22 cellular contexts compared by ENCODE assay signal in the genomic region with DNA sequence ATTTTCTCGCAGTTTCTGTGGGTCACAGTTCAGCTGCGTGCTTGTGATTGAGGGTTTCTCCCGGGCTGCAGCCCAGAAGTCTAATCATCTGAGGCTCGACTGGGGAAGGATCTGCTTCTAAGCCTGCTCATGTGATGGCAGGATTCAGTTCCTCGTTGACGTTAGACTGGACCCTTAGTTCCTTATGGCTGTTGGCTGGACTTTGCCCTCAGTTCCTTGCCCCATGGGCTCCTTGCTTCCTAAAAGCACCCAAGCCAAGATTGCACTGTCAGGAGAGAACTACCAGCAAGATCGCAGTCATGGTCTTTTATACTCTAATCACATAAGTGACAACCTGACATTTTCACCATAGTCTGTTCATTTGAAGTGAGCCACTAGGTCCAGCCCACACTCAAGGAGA.
"Had no signal": no experiment of that assay in that cellular context is flagged by ENCODE, and none has a peak within 500 bp of the region (broad histone marks: within the 10 kb centered on the region; RNA-seq: fewer than 3 reads in every experiment).

No MANE protein-coding gene starts in this region.

- H3K9me3 ChIP-seq: adrenal gland, suprapubic skin had no signal

- H3K79me2 ChIP-seq: hepatocyte had no signal

- H3K36me3 Mint-ChIP-seq: memory B cell, natural killer cell had no signal

- H3K27ac Mint-ChIP-seq: activated CD4-positive, alpha-beta memory T cell treated with anti-CD3 and anti-CD28 coated beads, Interleukin-2, amount 10 ng/mL, durations not matched to agents 7 days and 5 days; activated CD4-positive, alpha-beta T cell treated with anti-CD3 and anti-CD28 coated beads for 36 hours; activated naive CD4-positive, alpha-beta T cell treated with anti-CD3 and anti-CD28 coated beads, Interleukin-2, amount 50 U/mL, for 24 hours; activated T-cell treated with anti-CD3 and anti-CD28 coated beads, Interleukin-2, amount 50 U/mL, for 24 hours; memory B cell; natural killer cell had no signal

- H3K4me3 Mint-ChIP-seq: activated CD4-positive, alpha-beta memory T cell treated with anti-CD3 and anti-CD28 coated beads, Interleukin-2, amount 10 ng/mL, durations not matched to agents 7 days and 5 days; activated CD4-positive, alpha-beta T cell treated with anti-CD3 and anti-CD28 coated beads for 36 hours; activated naive CD4-positive, alpha-beta T cell treated with anti-CD3 and anti-CD28 coated beads, Interleukin-2, amount 50 U/mL, for 24 hours; activated T-cell treated with anti-CD3 and anti-CD28 coated beads, Interleukin-2, amount 50 U/mL, for 24 hours; memory B cell; natural killer cell had no signal

- H3K9me3 Mint-ChIP-seq: activated CD4-positive, alpha-beta memory T cell treated with anti-CD3 and anti-CD28 coated beads, Interleukin-2, amount 10 ng/mL, durations not matched to agents 7 days and 5 days; activated naive CD4-positive, alpha-beta T cell treated with anti-CD3 and anti-CD28 coated beads, Interleukin-2, amount 50 U/mL, for 24 hours; activated T-cell treated with anti-CD3 and anti-CD28 coated beads, Interleukin-2, amount 50 U/mL, for 24 hours; natural killer cell had no signal

- H3K27me3 Mint-ChIP-seq: activated CD4-positive, alpha-beta memory T cell treated with anti-CD3 and anti-CD28 coated beads, Interleukin-2, amount 10 ng/mL, durations not matched to agents 7 days and 5 days; activated CD4-positive, alpha-beta T cell treated with anti-CD3 and anti-CD28 coated beads for 36 hours; activated naive CD4-positive, alpha-beta T cell treated with anti-CD3 and anti-CD28 coated beads, Interleukin-2, amount 50 U/mL, for 24 hours; activated T-cell treated with anti-CD3 and anti-CD28 coated beads, Interleukin-2, amount 50 U/mL, for 24 hours; memory B cell had no signal

- H3K27ac ChIP-seq: adrenal gland, cardiac muscle cell, hepatocyte, suprapubic skin, WERI-Rb-1 had no signal

- H3K4me1 Mint-ChIP-seq: memory B cell had no signal

- H3K4me3 ChIP-seq: adrenal gland, cardiac muscle cell, hepatocyte, suprapubic skin had no signal

- H3K4me2 ChIP-seq: hepatocyte had no signal

- H3K27me3 ChIP-seq: adrenal gland, cardiac muscle cell, hepatocyte, suprapubic skin had no signal

- FAIRE-seq: kidney had no signal

- ATAC-seq: activated CD4-positive, alpha-beta T cell treated with anti-CD3 and anti-CD28 coated beads for 36 hours; esophagus mucosa; left ventricle myocardium superior; natural killer cell had no signal

- H3K4me1 ChIP-seq: suprapubic skin had no signal

- H3K36me3 ChIP-seq: adrenal gland, cardiac muscle cell, suprapubic skin, WERI-Rb-1 had no signal

- DNase-seq: activated CD4-positive, alpha-beta memory T cell treated with anti-CD3 and anti-CD28 coated beads, Interleukin-2, amount 10 ng/mL, durations not matched to agents 7 days and 5 days; activated CD4-positive, alpha-beta T cell treated with anti-CD3 and anti-CD28 coated beads for 36 hours; activated effector memory CD4-positive, alpha-beta T cell treated with Interleukin-2 at 50 U/mL for 16 hours; activated T-cell treated with anti-CD3 and anti-CD28 coated beads, Interleukin-2, amount 50 U/mL, for 24 hours; adrenal gland; kidney; left ventricle myocardium superior; natural killer cell; nucleus accumbens; posterior cingulate gyrus; stimulated activated CD4-positive, alpha-beta T cell treated with anti-CD3 and anti-CD28 coated beads, Interleukin-15, amount 100 ng/mL, for 24 hours; stimulated activated CD4-positive, alpha-beta T cell treated with anti-CD3 and anti-CD28 coated beads, Interleukin-4, amount 100 ng/mL, for 24 hours; stimulated activated naive CD4-positive, alpha-beta T cell treated with Interleukin-2 at 50 U/mL for 16 hours; T-helper 1 cell; T1000 had no signal

- H2AFZ ChIP-seq: hepatocyte had no signal
